ENCODE assay signal across 18 cellular contexts in the genomic region with DNA sequence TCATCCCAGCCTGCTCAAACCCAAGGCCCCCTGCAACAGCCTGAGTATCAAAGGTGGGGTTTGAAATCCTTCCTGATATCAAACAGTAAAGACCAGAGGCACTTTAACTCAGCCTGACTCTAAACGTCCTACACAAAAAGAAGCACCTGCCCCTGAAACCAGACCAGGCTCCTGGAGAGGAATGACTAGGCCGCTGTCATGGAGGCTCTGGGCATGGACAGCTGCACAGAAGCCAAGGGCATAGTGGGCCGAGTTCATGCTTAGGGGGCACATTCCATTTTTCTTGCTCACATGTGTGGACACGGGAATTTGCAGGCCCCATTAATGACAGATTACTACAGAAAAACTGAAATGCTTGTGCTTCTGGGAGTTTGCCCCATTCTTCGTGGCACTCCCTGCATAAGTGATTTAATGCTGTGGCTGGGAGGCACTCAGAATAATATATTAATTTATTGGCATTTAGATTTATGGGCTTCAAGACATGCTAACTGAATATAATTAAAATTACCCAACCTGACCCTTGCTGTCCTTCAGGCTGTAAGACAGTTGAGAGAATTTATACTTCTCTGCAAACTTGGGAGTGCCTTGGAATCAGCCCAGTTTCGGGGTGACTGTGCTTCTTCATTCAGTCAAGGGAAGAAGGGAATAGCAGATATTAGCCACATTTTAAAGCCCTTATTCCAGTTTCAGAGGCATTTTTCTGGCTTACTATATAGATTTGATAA.
DNase-seq lines count a peak whose midpoint lies in the region; ATAC-seq lines count a peak whose summit lies in the region.
"Had no signal": no experiment of that assay in that cellular context is flagged by ENCODE, and none has a peak within 500 bp of the region (broad histone marks: within the 10 kb centered on the region; RNA-seq: fewer than 3 reads in every experiment).

No MANE protein-coding gene starts in this region.

- H3K9me3 Mint-ChIP-seq in activated naive CD4-positive, alpha-beta T cell treated with anti-CD3 and anti-CD28 coated beads, Interleukin-2, amount 50 U/mL, for 24 hours, result no peaks in the 10 kb centered on the region
- H3K9me3 Mint-ChIP-seq in activated naive CD4-positive, alpha-beta T cell treated with anti-CD3 and anti-CD28 coated beads, Interleukin-2, amount 50 U/mL, for 72 hours, result peaks cover 0 to under 1% of the 10 kb centered on the region in 2 donors
- peaks cover 0 to under 1% of the 10 kb centered on the region in 2 donors for H3K9me3 Mint-ChIP-seq in stimulated activated naive CD8-positive, alpha-beta T cell treated with anti-CD3 and anti-CD28 coated beads, Interleukin-15, amount 100 ng/mL, for 72 hours

- H3K27me3 Mint-ChIP-seq in activated naive CD4-positive, alpha-beta T cell treated with anti-CD3 and anti-CD28 coated beads, Interleukin-2, amount 50 U/mL, for 24 hours, result no peaks in the 10 kb centered on the region
- no peaks in the 10 kb centered on the region for H3K27me3 Mint-ChIP-seq in stimulated activated naive CD8-positive, alpha-beta T cell treated with anti-CD3 and anti-CD28 coated beads, Interleukin-15, amount 100 ng/mL, for 72 hours

- H3K4me3 ChIP-seq in SJCRH30, result no peak overlapping the region
- H3K4me3 ChIP-seq: upper lobe of left lung had no signal

- peak overlapping the region; percentile 64 for H3K4me3 Mint-ChIP-seq in activated naive CD4-positive, alpha-beta T cell treated with anti-CD3 and anti-CD28 coated beads, Interleukin-2, amount 50 U/mL, for 24 hours
- H3K4me3 Mint-ChIP-seq in stimulated activated naive CD8-positive, alpha-beta T cell treated with anti-CD3 and anti-CD28 coated beads, Interleukin-15, amount 100 ng/mL, for 72 hours, result no peak overlapping the region
- H3K4me3 Mint-ChIP-seq: mesothelial cell of epicardium had no signal

- no peaks in the 10 kb centered on the region for H3K9me3 ChIP-seq in SJCRH30 (replicated peaks)
- H3K9me3 ChIP-seq: neutrophil, upper lobe of left lung had no signal

- no peak for DNase-seq in activated naive CD4-positive, alpha-beta T cell treated with anti-CD3 and anti-CD28 coated beads, Interleukin-2, amount 50 U/mL, for 72 hours (ENCODE audit: low spot score in 2 of 2)
- DNase-seq in SJCRH30 (peak; percentile 69 to 73), islet precursor cell (peak; percentile 10), iPS-NIHi7 (ENCODE audit: extremely low spot score) (no peak)
- no peak for DNase-seq in stimulated activated naive CD8-positive, alpha-beta T cell treated with anti-CD3 and anti-CD28 coated beads, Interleukin-15, amount 100 ng/mL, for 72 hours
- DNase-seq: MV-4-11; NCI-H2029; NCI-H446 treated with DMSO at 0.1 percent for 48 hours; retina; RPMI8226; stimulated activated naive CD4-positive, alpha-beta T cell treated with Interleukin-2 at 50 U/mL for 16 hours; upper lobe of left lung had no signal

- ATAC-seq in activated naive CD4-positive, alpha-beta T cell treated with anti-CD3 and anti-CD28 coated beads, Interleukin-2, amount 50 U/mL, for 72 hours, result no peak
- no peak for ATAC-seq in stimulated activated naive CD8-positive, alpha-beta T cell treated with anti-CD3 and anti-CD28 coated beads, Interleukin-15, amount 100 ng/mL, for 72 hours
- ATAC-seq in GM19395 (IDR thresholded peaks at IDR 0.05; ENCODE audit: unreplicated experiment), result no peak
- no peak for ATAC-seq in HG02610 (IDR thresholded peaks at IDR 0.05; ENCODE audit: unreplicated experiment)
- ATAC-seq: HCT116 had no signal

- peaks cover 16% of the 10 kb centered on the region for H3K4me1 ChIP-seq in SJCRH30
- H3K4me1 ChIP-seq: upper lobe of left lung had no signal

- peak overlapping the region; percentile 28 for H3K27ac ChIP-seq in SJCRH30
- H3K27ac ChIP-seq: neutrophil, upper lobe of left lung had no signal

- peaks cover 78% of the 10 kb centered on the region for H3K4me1 Mint-ChIP-seq in activated naive CD4-positive, alpha-beta T cell treated with anti-CD3 and anti-CD28 coated beads, Interleukin-2, amount 50 U/mL, for 24 hours
- H3K4me1 Mint-ChIP-seq in stimulated activated naive CD8-positive, alpha-beta T cell treated with anti-CD3 and anti-CD28 coated beads, Interleukin-15, amount 100 ng/mL, for 72 hours, result peaks cover 54% of the 10 kb centered on the region

- no peaks in the 10 kb centered on the region for H3K27me3 ChIP-seq in SJCRH30
- H3K27me3 ChIP-seq: neutrophil, upper lobe of left lung had no signal

- H3K36me3 ChIP-seq in SJCRH30, result no peaks in the 10 kb centered on the region
- H3K36me3 ChIP-seq: neutrophil, upper lobe of left lung had no signal

- H3K36me3 Mint-ChIP-seq in activated naive CD4-positive, alpha-beta T cell treated with anti-CD3 and anti-CD28 coated beads, Interleukin-2, amount 50 U/mL, for 24 hours, result no peaks in the 10 kb centered on the region
- H3K36me3 Mint-ChIP-seq in activated naive CD4-positive, alpha-beta T cell treated with anti-CD3 and anti-CD28 coated beads, Interleukin-2, amount 50 U/mL, for 72 hours, result peaks cover 0 to 1% of the 10 kb centered on the region in 2 donors
- H3K36me3 Mint-ChIP-seq: mesothelial cell of epicardium had no signal

- peak overlapping the region; percentile 33 for H3K27ac Mint-ChIP-seq in activated naive CD4-positive, alpha-beta T cell treated with anti-CD3 and anti-CD28 coated beads, Interleukin-2, amount 50 U/mL, for 24 hours
- H3K27ac Mint-ChIP-seq in activated naive CD4-positive, alpha-beta T cell treated with anti-CD3 and anti-CD28 coated beads, Interleukin-2, amount 50 U/mL, for 72 hours, result no peak overlapping the region
- H3K27ac Mint-ChIP-seq in stimulated activated naive CD8-positive, alpha-beta T cell treated with anti-CD3 and anti-CD28 coated beads, Interleukin-15, amount 100 ng/mL, for 72 hours, result peak overlapping the region; percentile 9 to 70
- H3K27ac Mint-ChIP-seq: mesothelial cell of epicardium had no signal

Comparison
In these comparisons a context has a peak if more than half of its experiments do, and no peak if none do; other contexts are left out.
1. H3K27ac Mint-ChIP-seq: peak in activated naive CD4-positive, alpha-beta T cell treated with anti-CD3 and anti-CD28 coated beads, Interleukin-2, amount 50 U/mL, for 24 hours (single experiment) and stimulated activated naive CD8-positive, alpha-beta T cell treated with anti-CD3 and anti-CD28 coated beads, Interleukin-15, amount 100 ng/mL, for 72 hours (2 of 2); none in activated naive CD4-positive, alpha-beta T cell treated with anti-CD3 and anti-CD28 coated beads, Interleukin-2, amount 50 U/mL, for 72 hours (0 of 2).
2. DNase-seq: peak in SJCRH30 (2 of 2) and islet precursor cell (single experiment); none in activated naive CD4-positive, alpha-beta T cell treated with anti-CD3 and anti-CD28 coated beads, Interleukin-2, amount 50 U/mL, for 72 hours (0 of 2), stimulated activated naive CD8-positive, alpha-beta T cell treated with anti-CD3 and anti-CD28 coated beads, Interleukin-15, amount 100 ng/mL, for 72 hours (0 of 2) and iPS-NIHi7 (single experiment).